In the genomic region with DNA sequence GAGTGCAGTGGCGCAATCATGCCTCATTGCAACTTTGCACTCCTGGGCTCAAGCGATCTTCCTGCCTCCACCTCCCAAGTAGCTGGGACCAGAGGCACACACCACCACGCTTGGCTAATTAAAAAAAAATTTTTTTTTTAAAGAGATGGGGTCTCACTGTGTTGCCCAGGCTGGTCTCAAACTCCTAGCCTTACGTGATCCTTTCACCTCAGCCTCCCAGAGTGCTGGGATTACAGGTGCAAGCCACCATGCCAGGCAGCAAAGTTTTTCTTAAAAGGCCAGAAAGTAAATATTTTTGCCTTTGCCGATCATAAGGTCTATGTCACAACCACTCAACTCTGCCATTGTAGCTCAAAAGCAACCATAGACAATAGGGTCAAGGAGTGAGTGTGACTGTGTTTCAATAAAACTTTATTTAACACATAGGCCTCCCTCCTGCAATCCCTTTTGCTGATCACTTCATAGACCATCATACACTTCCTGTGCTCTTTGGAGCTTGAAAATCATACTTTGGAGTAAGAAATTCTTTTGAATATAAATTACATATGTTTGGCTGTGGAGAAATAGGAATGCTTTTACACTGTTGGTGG, we compare ENCODE assay signal across 19 cellular contexts. TPM values are rescaled to one million over a fixed set of nuclear protein-coding genes. Genes with fewer than 3 reads are reported as not detected.
DNase-seq lines count a peak whose midpoint lies in the region; ATAC-seq and TF ChIP-seq lines count a peak whose summit lies in the region.
"Had no signal": no experiment of that assay in that cellular context is flagged by ENCODE, and none has a peak within 500 bp of the region (broad histone marks: within the 10 kb centered on the region; RNA-seq: fewer than 3 reads in every experiment).

No MANE protein-coding gene starts in this region.

- H2AFZ ChIP-seq in neural progenitor cell (replicated peaks), result no peak overlapping the region
- H2AFZ ChIP-seq: PC-9 had no signal

- no peaks in the 10 kb centered on the region for H3K36me3 ChIP-seq in neural progenitor cell
- H3K36me3 ChIP-seq: HAP-1 had no signal

- H3K4me1 ChIP-seq in neural progenitor cell, result no peaks in the 10 kb centered on the region
- H3K4me1 ChIP-seq: Caco-2 had no signal

- H3K4me1 Mint-ChIP-seq in activated CD4-positive, alpha-beta T cell treated with anti-CD3 and anti-CD28 coated beads for 36 hours, result peaks cover 69% of the 10 kb centered on the region
- H3K4me1 Mint-ChIP-seq in stimulated activated naive CD8-positive, alpha-beta T cell treated with anti-CD3 and anti-CD28 coated beads, Interleukin-15, amount 100 ng/mL, for 72 hours, result peaks cover 79% of the 10 kb centered on the region
- peaks cover 62% of the 10 kb centered on the region for H3K4me1 Mint-ChIP-seq in central memory CD8-positive, alpha-beta T cell
- H3K4me1 Mint-ChIP-seq in stimulated activated effector memory CD8-positive, alpha-beta T cell treated with anti-CD3 and anti-CD28 coated beads, Interleukin-12 subunit alpha, Interleukin-12 subunit beta, amount 100 ng/mL, for 72 hours, result peaks cover 49% of the 10 kb centered on the region
- peaks cover 10% of the 10 kb centered on the region for H3K4me1 Mint-ChIP-seq in neural progenitor cell

- no peak for ATAC-seq in activated CD4-positive, alpha-beta T cell treated with anti-CD3 and anti-CD28 coated beads for 36 hours
- ATAC-seq in stimulated activated naive CD8-positive, alpha-beta T cell treated with anti-CD3 and anti-CD28 coated beads, Interleukin-15, amount 100 ng/mL, for 72 hours, result no peak
- no peak for ATAC-seq in stimulated activated naive CD8-positive, alpha-beta T cell treated with anti-CD3 and anti-CD28 coated beads, Interleukin-15, Interleukin-2, amounts not matched to agents 100 U/mL and 50 U/mL, for 24 hours
- ATAC-seq in central memory CD8-positive, alpha-beta T cell (replicated peaks; ENCODE audit: extremely low read depth, poor library complexity, severe bottlenecking), result no peak
- ATAC-seq in stimulated activated effector memory CD8-positive, alpha-beta T cell treated with anti-CD3 and anti-CD28 coated beads, Interleukin-12 subunit alpha, Interleukin-12 subunit beta, amount 100 ng/mL, for 72 hours, result no peak
- ATAC-seq in HG03108 (IDR thresholded peaks at IDR 0.05; ENCODE audit: unreplicated experiment), result no peak
- ATAC-seq: Right ventricle myocardium inferior had no signal

- POLR2A ChIA-PET in activated CD4-positive, alpha-beta T cell treated with anti-CD3 and anti-CD28 coated beads for 36 hours (lab: Charles Lee), result no interaction called here

- no peak for DNase-seq in activated CD4-positive, alpha-beta T cell treated with anti-CD3 and anti-CD28 coated beads for 36 hours
- no peak for DNase-seq in activated CD4-positive, alpha-beta T cell treated with anti-CD3 and anti-CD28 coated beads, Interleukin-2, amount 50 U/mL, for 48 hours
- DNase-seq in stimulated activated naive CD8-positive, alpha-beta T cell treated with anti-CD3 and anti-CD28 coated beads, Interleukin-15, amount 100 ng/mL, for 72 hours, result no peak
- no peak for DNase-seq in stimulated activated naive CD8-positive, alpha-beta T cell treated with anti-CD3 and anti-CD28 coated beads, Interleukin-15, Interleukin-2, amounts not matched to agents 100 U/mL and 50 U/mL, for 24 hours
- no peak for DNase-seq in central memory CD8-positive, alpha-beta T cell (ENCODE audit: low spot score in 2 of 2)
- DNase-seq in stimulated activated effector memory CD8-positive, alpha-beta T cell treated with anti-CD3 and anti-CD28 coated beads, Interleukin-12 subunit alpha, Interleukin-12 subunit beta, amount 100 ng/mL, for 72 hours (ENCODE audit: low spot score in 2 of 2), result no peak
- no peak for DNase-seq in neural progenitor cell (ENCODE audit: low spot score)
- DNase-seq: Caco-2, MM.1S, NCI-H1105 treated with DMSO at 0.1 percent for 48 hours, NCI-H187 treated with DMSO at 0.1 percent for 48 hours, NCI-H446, NCI-H774, PC-9 had no signal

- H3K27ac ChIP-seq in neural progenitor cell, result no peak overlapping the region
- H3K27ac ChIP-seq: 22Rv1, BLaER1, PC-9 had no signal

- no peaks in the 10 kb centered on the region for H3K9me3 ChIP-seq in neural progenitor cell (ENCODE audit: low read depth)
- H3K9me3 ChIP-seq: Caco-2, HAP-1 had no signal

- H3K9ac ChIP-seq in neural progenitor cell, result no peak overlapping the region
- H3K9ac ChIP-seq: BLaER1 had no signal

- H3K27ac Mint-ChIP-seq in activated CD4-positive, alpha-beta T cell treated with anti-CD3 and anti-CD28 coated beads for 36 hours, result peak overlapping the region; percentile 6
- peak overlapping the region; percentile 43 to 59 for H3K27ac Mint-ChIP-seq in stimulated activated naive CD8-positive, alpha-beta T cell treated with anti-CD3 and anti-CD28 coated beads, Interleukin-15, amount 100 ng/mL, for 72 hours
- H3K27ac Mint-ChIP-seq in central memory CD8-positive, alpha-beta T cell (ENCODE audit: low read depth), result peak overlapping the region; percentile 85
- H3K27ac Mint-ChIP-seq in stimulated activated effector memory CD8-positive, alpha-beta T cell treated with anti-CD3 and anti-CD28 coated beads, Interleukin-12 subunit alpha, Interleukin-12 subunit beta, amount 100 ng/mL, for 72 hours, result peak overlapping the region; percentile 76
- H3K27ac Mint-ChIP-seq in neural progenitor cell, result no peak overlapping the region

- H3K36me3 Mint-ChIP-seq in activated CD4-positive, alpha-beta T cell treated with anti-CD3 and anti-CD28 coated beads for 36 hours (ENCODE audit: low read depth), result peaks cover 14% of the 10 kb centered on the region
- H3K36me3 Mint-ChIP-seq in central memory CD8-positive, alpha-beta T cell (ENCODE audit: insufficient read depth), result peaks cover 11% of the 10 kb centered on the region
- no peaks in the 10 kb centered on the region for H3K36me3 Mint-ChIP-seq in stimulated activated effector memory CD8-positive, alpha-beta T cell treated with anti-CD3 and anti-CD28 coated beads, Interleukin-12 subunit alpha, Interleukin-12 subunit beta, amount 100 ng/mL, for 72 hours
- peaks cover 6% of the 10 kb centered on the region for H3K36me3 Mint-ChIP-seq in neural progenitor cell

- H3F3A ChIP-seq in neural progenitor cell (ENCODE audit: low read depth), result no peaks in the 10 kb centered on the region

- CTCF ChIA-PET in activated CD4-positive, alpha-beta T cell treated with anti-CD3 and anti-CD28 coated beads for 36 hours (lab: Charles Lee), result interaction anchor here (1.3 kb wide), 1 partner anchor 39 kb away, joined by 4 read pairs; no protein-coding TSS in a partner anchor

- no peak overlapping the region for H3K4me2 ChIP-seq in neural progenitor cell
- H3K4me2 ChIP-seq: BLaER1, PC-9 had no signal

- no peaks in the 10 kb centered on the region for H3K9me3 Mint-ChIP-seq in activated CD4-positive, alpha-beta T cell treated with anti-CD3 and anti-CD28 coated beads for 36 hours (ENCODE audit: low read depth)
- no peaks in the 10 kb centered on the region for H3K9me3 Mint-ChIP-seq in stimulated activated naive CD8-positive, alpha-beta T cell treated with anti-CD3 and anti-CD28 coated beads, Interleukin-15, amount 100 ng/mL, for 72 hours
- H3K9me3 Mint-ChIP-seq in central memory CD8-positive, alpha-beta T cell, result no peaks in the 10 kb centered on the region
- H3K9me3 Mint-ChIP-seq in stimulated activated effector memory CD8-positive, alpha-beta T cell treated with anti-CD3 and anti-CD28 coated beads, Interleukin-12 subunit alpha, Interleukin-12 subunit beta, amount 100 ng/mL, for 72 hours, result no peaks in the 10 kb centered on the region
- no peaks in the 10 kb centered on the region for H3K9me3 Mint-ChIP-seq in neural progenitor cell

- no peak overlapping the region for H3K4me3 Mint-ChIP-seq in activated CD4-positive, alpha-beta T cell treated with anti-CD3 and anti-CD28 coated beads for 36 hours
- H3K4me3 Mint-ChIP-seq in stimulated activated naive CD8-positive, alpha-beta T cell treated with anti-CD3 and anti-CD28 coated beads, Interleukin-15, amount 100 ng/mL, for 72 hours, result no peak overlapping the region
- no peak overlapping the region for H3K4me3 Mint-ChIP-seq in central memory CD8-positive, alpha-beta T cell
- no peak overlapping the region for H3K4me3 Mint-ChIP-seq in stimulated activated effector memory CD8-positive, alpha-beta T cell treated with anti-CD3 and anti-CD28 coated beads, Interleukin-12 subunit alpha, Interleukin-12 subunit beta, amount 100 ng/mL, for 72 hours
- no peak overlapping the region for H3K4me3 Mint-ChIP-seq in neural progenitor cell

- no peak for TF ChIP-seq CTCF in neural progenitor cell (IDR thresholded peaks at IDR 0.05)

- H3K27me3 ChIP-seq in neural progenitor cell, result no peaks in the 10 kb centered on the region
- H3K27me3 ChIP-seq: BLaER1 had no signal

- no peaks in the 10 kb centered on the region for H3K27me3 Mint-ChIP-seq in activated CD4-positive, alpha-beta T cell treated with anti-CD3 and anti-CD28 coated beads for 36 hours
- no peaks in the 10 kb centered on the region for H3K27me3 Mint-ChIP-seq in stimulated activated naive CD8-positive, alpha-beta T cell treated with anti-CD3 and anti-CD28 coated beads, Interleukin-15, amount 100 ng/mL, for 72 hours
- H3K27me3 Mint-ChIP-seq in central memory CD8-positive, alpha-beta T cell, result no peaks in the 10 kb centered on the region
- peaks cover 2% of the 10 kb centered on the region for H3K27me3 Mint-ChIP-seq in neural progenitor cell (ENCODE audit: insufficient read depth, low read depth)

- no peaks in the 10 kb centered on the region for H3K79me2 ChIP-seq in neural progenitor cell (ENCODE audit: low read depth)

- H3K4me3 ChIP-seq in neural progenitor cell, result no peak overlapping the region
- H3K4me3 ChIP-seq: BLaER1, HAP-1, PC-9 had no signal

- intact Hi-C loops in activated CD4-positive, alpha-beta T cell treated with anti-CD3 and anti-CD28 coated beads for 36 hours (cut with DNase I, micrococcal nuclease), result no loop called here

- H4K20me1 ChIP-seq in neural progenitor cell (ENCODE audit: low read depth), result no peaks in the 10 kb centered on the region

RNA-seq across cellular contexts. Expression of gene PITPNC1, which starts 48.6 kb away (rescaled TPM):
- 10 to 100 TPM; 41.6 to 56.3 TPM for total RNA-seq in activated CD4-positive, alpha-beta T cell treated with anti-CD3 and anti-CD28 coated beads for 36 hours
- total RNA-seq in neural progenitor cell (ENCODE audit: low replicate concordance), result 8.1 and 10.4 TPM in 2 replicates

RNA-seq across cellular contexts. Expression of gene PSMD12, which starts 59.3 kb away (rescaled TPM):
- 100 to 1,000 TPM; 100 to 101 TPM for total RNA-seq in activated CD4-positive, alpha-beta T cell treated with anti-CD3 and anti-CD28 coated beads for 36 hours
- 26.7 and 39.7 TPM in 2 replicates for total RNA-seq in neural progenitor cell (ENCODE audit: low replicate concordance)
